In the genomic region with DNA sequence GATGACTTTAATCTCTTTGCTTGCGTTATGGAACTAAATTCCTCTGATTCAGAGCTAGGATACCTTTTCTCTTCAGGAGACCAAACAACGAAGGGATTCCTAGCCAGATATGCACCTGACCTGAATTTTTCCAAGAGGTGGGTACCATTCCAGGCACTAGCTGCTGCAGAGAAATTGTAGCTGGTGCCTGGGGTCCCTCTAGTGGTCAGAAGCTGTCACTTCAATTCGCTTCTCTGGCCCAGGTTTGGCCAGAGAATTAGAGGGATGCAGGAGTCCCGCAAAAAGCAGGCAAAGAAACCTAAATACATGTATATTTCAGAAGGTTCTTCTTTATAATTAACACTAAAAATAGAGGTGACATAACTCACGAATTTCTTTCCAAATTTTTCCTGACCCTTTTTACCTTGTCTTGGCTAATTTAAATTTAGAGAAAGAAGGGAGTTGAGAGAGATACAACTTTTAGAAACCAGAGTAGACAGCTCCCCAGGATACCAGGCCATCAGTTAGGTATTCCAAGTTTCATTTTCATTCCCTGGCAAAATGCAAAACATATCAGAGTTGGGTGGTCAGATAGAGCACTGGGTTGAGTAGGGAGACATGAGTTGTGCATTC, we compare ENCODE assay signal across 7 cellular contexts. TPM values are rescaled to one million over a fixed set of nuclear protein-coding genes. Genes with fewer than 3 reads are reported as not detected.
DNase-seq lines count a peak whose midpoint lies in the region; ATAC-seq, FAIRE-seq and TF ChIP-seq lines count a peak whose summit lies in the region.

No MANE protein-coding gene starts in this region.

- peaks cover 39% of the 10 kb centered on the region for H3K4me1 Mint-ChIP-seq in GM23338
- no peaks in the 10 kb centered on the region for H3K4me1 Mint-ChIP-seq in activated T-cell treated with anti-CD3 and anti-CD28 coated beads, Interleukin-2, amount 50 U/mL, for 72 hours (ENCODE audit: low read depth)

- FAIRE-seq in small intestine (lab: Jason Lieb, UNC): no peak

- DNase-seq in ELR (ENCODE audit: low read depth): peak; percentile 58
- peak; percentile 75 for DNase-seq in GM23338 (ENCODE audit: low spot score)
- peak; percentile 48 for DNase-seq in NCI-H460 (ENCODE audit: extremely low read depth, low read depth)
- peak; percentile 31 to 42 for DNase-seq in activated T-cell treated with anti-CD3 and anti-CD28 coated beads, Interleukin-2, amount 50 U/mL, for 72 hours
- DNase-seq in left cardiac atrium: peak; percentile 36
- DNase-seq in small intestine: peak; percentile 46

- H3K27me3 ChIP-seq in GM23338 (ENCODE audit: insufficient read depth) (no peaks in the 10 kb centered on the region), small intestine (ENCODE audit: control insufficient read depth in 2 of 2, insufficient read depth in 2 of 2, low read length in 2 of 2) (peaks cover 0 to under 1% of the 10 kb centered on the region in 2 donors)

- H3K4me3 ChIP-seq in GM23338 (no peak overlapping the region), small intestine (ENCODE audit: low read depth in 1 of 2, low read length in 2 of 2) (no peak overlapping the region)

- H2AFZ ChIP-seq in GM23338: no peak overlapping the region

- H3K9me3 Mint-ChIP-seq in GM23338: no peaks in the 10 kb centered on the region
- H3K9me3 Mint-ChIP-seq in activated T-cell treated with anti-CD3 and anti-CD28 coated beads, Interleukin-2, amount 50 U/mL, for 72 hours: no peaks in the 10 kb centered on the region

- H3K27ac ChIP-seq in GM23338 (ENCODE audit: low read depth) (no peak overlapping the region), small intestine (ENCODE audit: low read depth in 1 of 2, low read length in 1 of 2) (no peak overlapping the region)

- no peaks in the 10 kb centered on the region for H3K9me2 ChIP-seq in GM23338 (ENCODE audit: insufficient read depth)

- H4K20me1 ChIP-seq in GM23338 (replicated peaks; ENCODE audit: insufficient read depth): no peaks in the 10 kb centered on the region

- H3K79me2 ChIP-seq in GM23338 (replicated peaks; ENCODE audit: insufficient read depth): no peaks in the 10 kb centered on the region

- no peak overlapping the region for H3K27ac Mint-ChIP-seq in GM23338
- no peak overlapping the region for H3K27ac Mint-ChIP-seq in activated T-cell treated with anti-CD3 and anti-CD28 coated beads, Interleukin-2, amount 50 U/mL, for 72 hours

- peak; percentile 66 for ATAC-seq in GM23338
- no peak for ATAC-seq in activated T-cell treated with anti-CD3 and anti-CD28 coated beads, Interleukin-2, amount 50 U/mL, for 72 hours (replicated peaks in 1 of 2)
- ATAC-seq in left cardiac atrium: peak in 1 of 2 donors; percentile 61
- ATAC-seq in HG02973 (IDR thresholded peaks at IDR 0.05; ENCODE audit: unreplicated experiment): no peak

- H3K4me1 ChIP-seq in GM23338 (ENCODE audit: insufficient read depth): peaks cover 15% of the 10 kb centered on the region
- H3K4me1 ChIP-seq in small intestine (ENCODE audit: control insufficient read depth in 2 of 2, insufficient read depth in 1 of 2, low read depth in 1 of 2, low read length in 1 of 2): no peaks in the 10 kb centered on the region

- H3K36me3 ChIP-seq in GM23338 (ENCODE audit: insufficient read depth): no peaks in the 10 kb centered on the region
- no peaks in the 10 kb centered on the region for H3K36me3 ChIP-seq in small intestine (ENCODE audit: control insufficient read depth in 2 of 2, insufficient read depth in 2 of 2, low read length in 2 of 2)

- H3K27me3 Mint-ChIP-seq in GM23338 (ENCODE audit: insufficient read depth, low read depth, poor library complexity): peaks cover 8% of the 10 kb centered on the region
- H3K27me3 Mint-ChIP-seq in activated T-cell treated with anti-CD3 and anti-CD28 coated beads, Interleukin-2, amount 50 U/mL, for 72 hours (ENCODE audit: low read depth): peaks cover 56% of the 10 kb centered on the region

- H3K4me2 ChIP-seq in GM23338: no peak overlapping the region

- no peaks in the 10 kb centered on the region for H3K9me3 ChIP-seq in small intestine (ENCODE audit: control insufficient read depth, low read depth)

- H3F3A ChIP-seq in GM23338 (replicated peaks; ENCODE audit: low read depth): no peaks in the 10 kb centered on the region

- peak; percentile 85 to 93 for TF ChIP-seq CTCF in GM23338 (conservative IDR thresholded peaks at IDR 0.05; ENCODE audit: low read depth in 2 of 2)

- intact Hi-C loops in left cardiac atrium (cut with DNase I): loop anchor here (5.0 to 10.0 kb wide), 2 partner anchors 52 to 571 kb away; partner anchors contain the start of gene DUSP23 (in 1 of the 2)

- 1 to 9% (median 3%) methylated on average over 5 of the region's 5 CpGs for WGBS in small intestine, 3 donors

- H3K36me3 Mint-ChIP-seq in GM23338 (ENCODE audit: low read depth): no peaks in the 10 kb centered on the region
- no peaks in the 10 kb centered on the region for H3K36me3 Mint-ChIP-seq in activated T-cell treated with anti-CD3 and anti-CD28 coated beads, Interleukin-2, amount 50 U/mL, for 72 hours (ENCODE audit: insufficient read depth in 2 of 2)

- H3K4me3 Mint-ChIP-seq in GM23338: no peak overlapping the region
- H3K4me3 Mint-ChIP-seq in activated T-cell treated with anti-CD3 and anti-CD28 coated beads, Interleukin-2, amount 50 U/mL, for 72 hours: no peak overlapping the region

TF ChIP-seq in GM23338, 12 proteins besides CTCF, POLR2A, EP300 and RAD21:
- TF ChIP-seq NANOG (IDR thresholded peaks at IDR 0.05; ENCODE audit: borderline replicate concordance) (no peak), ZNF114 (CRISPR knock-in tag; IDR thresholded peaks at IDR 0.05) (no peak), REST (IDR thresholded peaks at IDR 0.05; ENCODE audit: unreplicated experiment) (no peak), ZNF331 (CRISPR knock-in tag; IDR thresholded peaks at IDR 0.05; ENCODE audit: low read depth) (no peak)

RNA-seq across cellular contexts. Expression of gene ACKR1, which starts 9.6 kb away (rescaled TPM):
- not detected in 2 replicates for total RNA-seq in GM23338 (2014; rRNA removed; shearing (Covaris generic))
- polyA plus RNA-seq in GM23338 (2016; fragmentation: Nextera tagmentation; extraction: Ambion mirVana) (0.29 TPM in 1 of 2 replicates, not detected in the other), small intestine (10 to 100 TPM in 1 of 3 donors, 1 to 10 TPM in 2; 1.3 to 96.8 (median 3.2) TPM)
- total RNA-seq in NCI-H460 (2014; rRNA removed; shearing (Covaris generic)): not detected in 2 replicates
- polyA plus RNA-seq in NCI-H460 (2014; cell fraction: nucleus; rRNA removed): not detected in 2 replicates
- not detected for total RNA-seq in activated T-cell treated with anti-CD3 and anti-CD28 coated beads, Interleukin-2, amount 50 U/mL, for 72 hours
- 10 to 100 TPM; 38.0 to 66.9 TPM for total RNA-seq in left cardiac atrium

RNA-seq across cellular contexts. Expression of gene CADM3, which starts 42.8 kb away (rescaled TPM):
- 2.9 and 4.4 TPM in 2 replicates for total RNA-seq in GM23338 (2014; rRNA removed; shearing (Covaris generic))
- polyA plus RNA-seq in GM23338 (2016; fragmentation: Nextera tagmentation; extraction: Ambion mirVana): 1.5 and 2.0 TPM in 2 replicates
- not detected in 2 replicates for total RNA-seq in NCI-H460 (2014; rRNA removed; shearing (Covaris generic))
- polyA plus RNA-seq in NCI-H460 (2014; cell fraction: nucleus; rRNA removed): not detected in 2 replicates
- not detected for total RNA-seq in activated T-cell treated with anti-CD3 and anti-CD28 coated beads, Interleukin-2, amount 50 U/mL, for 72 hours
- 10 to 100 TPM in 1 of 2 donors, 1 to 10 TPM in 1; 6.3 to 15.3 TPM for total RNA-seq in left cardiac atrium
- polyA plus RNA-seq in small intestine: 10 to 100 TPM in 1 of 3 donors, under 1 TPM in 1, not detected in 1; 0.27 to 23.5 TPM

Comparison
In these comparisons a context has a peak if more than half of its experiments do, and no peak if none do; other contexts are left out.
1. RNA of gene ACKR1, which starts 9.6 kb away (total RNA-seq): 38.0 to 66.9 TPM in left cardiac atrium; not detected in activated T-cell treated with anti-CD3 and anti-CD28 coated beads, Interleukin-2, amount 50 U/mL, for 72 hours, not detected in GM23338 and not detected in NCI-H460; every median in the first group is over 10 times any median in the second.
2. Peak in every context shown above with its lines, with median percentiles within 50 percentile points of each other: DNase-seq.